13 cellular contexts compared by ENCODE assay signal in the genomic region with DNA sequence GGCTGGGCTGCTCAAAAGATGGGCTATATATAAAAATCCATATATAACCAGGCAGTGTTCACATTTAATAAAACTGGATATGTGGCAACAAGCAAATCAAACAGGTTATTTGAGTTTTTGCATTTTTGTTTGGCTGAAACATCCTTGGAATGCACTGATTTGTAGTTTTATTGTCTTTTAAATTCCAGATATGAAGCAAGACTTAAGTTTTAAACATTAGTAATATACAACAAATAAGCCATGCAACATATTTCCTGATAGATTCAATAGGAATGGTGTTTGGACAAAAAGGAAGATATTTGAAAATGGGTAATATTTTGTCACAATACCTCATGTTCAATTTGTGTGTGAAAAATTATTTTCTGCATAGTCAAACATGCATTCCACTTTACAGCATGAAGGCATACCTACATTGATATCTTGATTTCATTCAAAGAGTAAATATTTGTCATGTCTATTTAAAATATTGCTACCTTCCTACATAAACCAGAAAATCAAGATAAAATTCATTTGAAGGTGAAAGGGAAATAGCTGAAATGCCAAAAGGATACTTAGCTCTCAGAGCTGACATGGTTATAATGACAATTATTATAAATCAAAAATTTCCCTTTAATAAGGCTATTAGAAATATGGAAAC.
A peak's percentile ranks its signal among the peaks of the same experiment; 100 is the strongest.
DNase-seq lines count a peak whose midpoint lies in the region; ATAC-seq and TF ChIP-seq lines count a peak whose summit lies in the region.
"Had no signal": no experiment of that assay in that cellular context is flagged by ENCODE, and none has a peak within 500 bp of the region (broad histone marks: within the 10 kb centered on the region; RNA-seq: fewer than 3 reads in every experiment).

No MANE protein-coding gene starts in this region.

- peaks cover 27% of the 10 kb centered on the region for H3K4me1 ChIP-seq in RWPE2 (ENCODE audit: insufficient read depth, poor library complexity, severe bottlenecking)
- H3K4me1 ChIP-seq: BLaER1, Caco-2 had no signal

- intact Hi-C loops in activated CD4-positive, alpha-beta memory T cell treated with anti-CD3 and anti-CD28 coated beads for 36 hours (cut with micrococcal nuclease) = no loop called here

- no peaks in the 10 kb centered on the region for H3K9me3 ChIP-seq in RWPE2 (ENCODE audit: severe bottlenecking)
- H3K9me3 ChIP-seq: BLaER1, Caco-2 had no signal

- DNase-seq in LNCaP clone FGC (ENCODE audit: low read depth) (peak; percentile 42), RWPE2 (ENCODE audit: low spot score) (no peak), epithelial cell of esophagus (ENCODE audit: low read depth) (peak; percentile 58), H7 (no peak)
- DNase-seq in activated CD4-positive, alpha-beta memory T cell treated with anti-CD3 and anti-CD28 coated beads for 36 hours = no peak
- DNase-seq: CD8-positive, alpha-beta memory T cell; DMS 273 treated with DMSO at 0.1 percent for 48 hours; H9; IMR-90 had no signal

- H3K4me1 Mint-ChIP-seq in activated CD4-positive, alpha-beta memory T cell treated with anti-CD3 and anti-CD28 coated beads for 36 hours (ENCODE audit: low read depth) = no peaks in the 10 kb centered on the region
- H3K4me1 Mint-ChIP-seq: CD8-positive, alpha-beta memory T cell; GM23338; H9 had no signal

- CTCF ChIA-PET in activated CD4-positive, alpha-beta memory T cell treated with anti-CD3 and anti-CD28 coated beads for 36 hours (lab: Charles Lee) = no interaction called here

- peak overlapping the region; percentile 71 for H3K27ac ChIP-seq in RWPE2 (ENCODE audit: poor library complexity, severe bottlenecking)
- H3K27ac ChIP-seq: BLaER1 had no signal

- H3K4me3 ChIP-seq in LNCaP clone FGC (ENCODE audit: low read depth, low read length) (no peak overlapping the region), RWPE2 (ENCODE audit: severe bottlenecking) (no peak overlapping the region), epithelial cell of esophagus (ENCODE audit: low read length) (no peak overlapping the region), H7 (ENCODE audit: insufficient read depth, low read depth, low read length) (no peak overlapping the region)
- H3K4me3 ChIP-seq: BLaER1, GM23338 had no signal

- H3K4me3 Mint-ChIP-seq in activated CD4-positive, alpha-beta memory T cell treated with anti-CD3 and anti-CD28 coated beads for 36 hours = no peak overlapping the region
- H3K4me3 Mint-ChIP-seq: CD8-positive, alpha-beta memory T cell; GM23338; H9 had no signal

- H3K36me3 ChIP-seq in RWPE2 (ENCODE audit: low read depth) (no peaks in the 10 kb centered on the region), H7 (replicated peaks; ENCODE audit: control insufficient read depth, insufficient read depth, low read length) (no peaks in the 10 kb centered on the region)
- H3K36me3 ChIP-seq: BLaER1 had no signal

- no peak overlapping the region for H3K27ac Mint-ChIP-seq in activated CD4-positive, alpha-beta memory T cell treated with anti-CD3 and anti-CD28 coated beads for 36 hours
- H3K27ac Mint-ChIP-seq: CD8-positive, alpha-beta memory T cell; GM23338; H9 had no signal

- peaks cover 16% of the 10 kb centered on the region for H3K9me3 Mint-ChIP-seq in activated CD4-positive, alpha-beta memory T cell treated with anti-CD3 and anti-CD28 coated beads for 36 hours
- H3K9me3 Mint-ChIP-seq: GM23338, H9 had no signal

- H3K27me3 ChIP-seq in RWPE2 (ENCODE audit: insufficient read depth, poor library complexity, severe bottlenecking) (no peaks in the 10 kb centered on the region), H7 (ENCODE audit: control insufficient read depth, insufficient read depth, low read length) (no peaks in the 10 kb centered on the region)
- H3K27me3 ChIP-seq: BLaER1 had no signal

- ATAC-seq in RWPE2 (ENCODE audit: low read depth) = peak; percentile 67
- ATAC-seq in GM18909 (IDR thresholded peaks at IDR 0.05; ENCODE audit: poor library complexity, unreplicated experiment) = no peak
- ATAC-seq: GM23338 had no signal

- POLR2A ChIA-PET in activated CD4-positive, alpha-beta memory T cell treated with anti-CD3 and anti-CD28 coated beads for 36 hours (lab: Charles Lee) = no interaction called here

- TF ChIP-seq CTCF in LNCaP clone FGC (IDR thresholded peaks at IDR 0.05; ENCODE audit: control insufficient read depth, extremely low read depth, insufficient read depth) (no peak), RWPE2 (IDR thresholded peaks at IDR 0.05; ENCODE audit: poor library complexity, severe bottlenecking) (no peak), epithelial cell of esophagus (IDR thresholded peaks at IDR 0.05; ENCODE audit: insufficient read depth, low read depth, low read length, missing control alignments) (no peak)

- H3K27me3 Mint-ChIP-seq in activated CD4-positive, alpha-beta memory T cell treated with anti-CD3 and anti-CD28 coated beads for 36 hours = no peaks in the 10 kb centered on the region
- H3K27me3 Mint-ChIP-seq: CD8-positive, alpha-beta memory T cell had no signal

- no peaks in the 10 kb centered on the region for H3K36me3 Mint-ChIP-seq in activated CD4-positive, alpha-beta memory T cell treated with anti-CD3 and anti-CD28 coated beads for 36 hours
- H3K36me3 Mint-ChIP-seq: CD8-positive, alpha-beta memory T cell had no signal

Comparison
In these comparisons a context has a peak if more than half of its experiments do, and no peak if none do; other contexts are left out.
1. DNase-seq: peak in LNCaP clone FGC (single experiment) and epithelial cell of esophagus (single experiment); none in RWPE2 (single experiment), H7 (single experiment) and activated CD4-positive, alpha-beta memory T cell treated with anti-CD3 and anti-CD28 coated beads for 36 hours (single experiment).